In genomic region chr19:1009043-1009975, GRCh38 we compare ENCODE assay signal across 13 cellular contexts. TPM values are rescaled to one million over a fixed set of nuclear protein-coding genes. Genes with fewer than 3 reads are reported as not detected.
A peak's percentile ranks its signal among the peaks of the same experiment; 100 is the strongest.
DNase-seq lines count a peak whose midpoint lies in the region; ATAC-seq and TF ChIP-seq lines count a peak whose summit lies in the region.
"Had no signal": no experiment of that assay in that cellular context is flagged by ENCODE, and none has a peak within 500 bp of the region (broad histone marks: within the 10 kb centered on the region; RNA-seq: fewer than 3 reads in every experiment).

No MANE protein-coding gene starts in this region.

- POLR2A ChIA-PET in A673 (lab: Charles Lee; ENCODE audit: low non-redundant PET) (no interaction called here), RWPE1 (lab: Yijun Ruan, JAX; ENCODE audit: low non-redundant PET) (no interaction called here)

- peaks cover 16% of the 10 kb centered on the region for H3K4me1 ChIP-seq in A673 (ENCODE audit: insufficient read depth, low read length, poor library complexity, severe bottlenecking)
- H3K4me1 ChIP-seq in thyroid gland, result no peaks in the 10 kb centered on the region
- H3K4me1 ChIP-seq: A549, ascending aorta had no signal

- H3K27me3 Mint-ChIP-seq in natural killer cell treated with Interleukin-12 subunit alpha and Interleukin-12 subunit beta and Interleukin-15 and Interleukin-18, amount 100 ng/mL, for 72 hours, result no peaks in the 10 kb centered on the region
- H3K27me3 Mint-ChIP-seq in natural killer cell (ENCODE audit: low read depth in 2 of 2), result no peaks in the 10 kb centered on the region

- H3K9me3 ChIP-seq in A673 (ENCODE audit: low read depth, low read length, poor library complexity, severe bottlenecking) (no peaks in the 10 kb centered on the region), thyroid gland (no peaks in the 10 kb centered on the region)
- H3K9me3 ChIP-seq: A549, ascending aorta had no signal

- no peaks in the 10 kb centered on the region for H3K27me3 ChIP-seq in A673 (replicated peaks; ENCODE audit: insufficient read depth, low read depth, low read length, poor library complexity)
- no peaks in the 10 kb centered on the region for H3K27me3 ChIP-seq in thyroid gland
- H3K27me3 ChIP-seq: ascending aorta had no signal

- WGBS in thyroid gland, 2 donors, result 81 to 87% methylated on average over 52 to 56 of the region's 90 CpGs

- no peak overlapping the region for H3K4me3 Mint-ChIP-seq in natural killer cell treated with Interleukin-12 subunit alpha and Interleukin-12 subunit beta and Interleukin-15 and Interleukin-18, amount 100 ng/mL, for 72 hours
- H3K4me3 Mint-ChIP-seq in natural killer cell, result no peak overlapping the region

- no peaks in the 10 kb centered on the region for H3K9me3 Mint-ChIP-seq in natural killer cell treated with Interleukin-12 subunit alpha and Interleukin-12 subunit beta and Interleukin-15 and Interleukin-18, amount 100 ng/mL, for 72 hours
- H3K9me3 Mint-ChIP-seq in natural killer cell, result no peaks in the 10 kb centered on the region

- DNase-seq in A673 (ENCODE audit: low spot score) (peak; percentile 73), RWPE1 (ENCODE audit: low spot score) (no peak), kidney glomerular epithelial cell (lab: John Stamatoyannopoulos, UW) (peak; percentile 27), thyroid gland (no peak), natural killer cell (no peak)
- DNase-seq in natural killer cell treated with Interleukin-12 subunit alpha and Interleukin-12 subunit beta and Interleukin-15 and Interleukin-18, amount 100 ng/mL, for 72 hours (ENCODE audit: low spot score), result no peak
- DNase-seq: NCI-H2107 had no signal

- BruUV-seq in A673 (replicated peaks; lab: Mats Ljungman, UMichigan), result no TSS peak

- intact Hi-C loops in A673 (cut with micrococcal nuclease; ENCODE audit: unreplicated experiment) (no loop called here), thyroid gland (cut with DNase I) (no loop called here), natural killer cell (cut with micrococcal nuclease) (no loop called here)

- TF ChIP-seq CTCF in A673 (conservative IDR thresholded peaks at IDR 0.05; ENCODE audit: low read depth, low read length) (no peak), RWPE1 (conservative IDR thresholded peaks at IDR 0.05; ENCODE audit: low read depth) (no peak), thyroid gland (IDR thresholded peaks at IDR 0.05) (no peak), natural killer cell (IDR thresholded peaks at IDR 0.05) (no peak)

- peaks cover 0 to 9% of the 10 kb centered on the region in 2 donors for H3K4me1 Mint-ChIP-seq in natural killer cell treated with Interleukin-12 subunit alpha and Interleukin-12 subunit beta and Interleukin-15 and Interleukin-18, amount 100 ng/mL, for 72 hours (ENCODE audit: low read depth in 2 of 2)
- peaks cover 0 to 4% of the 10 kb centered on the region in 2 donors for H3K4me1 Mint-ChIP-seq in natural killer cell

- CTCF ChIA-PET in A673 (lab: Charles Lee) (no interaction called here), RWPE1 (lab: Yijun Ruan, JAX) (no interaction called here)

- ATAC-seq in natural killer cell treated with Interleukin-12 subunit alpha and Interleukin-12 subunit beta and Interleukin-15 and Interleukin-18, amount 100 ng/mL, for 72 hours, result no peak
- no peak for ATAC-seq in natural killer cell
- ATAC-seq: A549 had no signal

- H3K36me3 ChIP-seq in A673 (ENCODE audit: insufficient read depth, low read length, poor library complexity, severe bottlenecking) (peaks cover 43% of the 10 kb centered on the region), thyroid gland (peaks cover 41 to 42% of the 10 kb centered on the region in 2 donors)

- no peak for TF ChIP-seq POLR2A in thyroid gland (IDR thresholded peaks at IDR 0.05)

- H3K4me3 ChIP-seq in A673 (ENCODE audit: low read depth, low read length, poor library complexity, severe bottlenecking) (no peak overlapping the region), thyroid gland (replicated peaks in 1 of 3) (no peak overlapping the region)
- H3K4me3 ChIP-seq: A549, ascending aorta had no signal

- no peaks in the 10 kb centered on the region for H3K36me3 Mint-ChIP-seq in natural killer cell treated with Interleukin-12 subunit alpha and Interleukin-12 subunit beta and Interleukin-15 and Interleukin-18, amount 100 ng/mL, for 72 hours
- H3K36me3 Mint-ChIP-seq in natural killer cell, result no peaks in the 10 kb centered on the region

- H3K27ac Mint-ChIP-seq in natural killer cell treated with Interleukin-12 subunit alpha and Interleukin-12 subunit beta and Interleukin-15 and Interleukin-18, amount 100 ng/mL, for 72 hours, result no peak overlapping the region
- no peak overlapping the region for H3K27ac Mint-ChIP-seq in natural killer cell

- peak overlapping the region; percentile 49 for H3K27ac ChIP-seq in A673 (ENCODE audit: low read depth, low read length, poor library complexity, severe bottlenecking)
- peak overlapping the region; percentile 12 for H3K27ac ChIP-seq in RWPE1
- H3K27ac ChIP-seq in thyroid gland, result no peak overlapping the region
- H3K27ac ChIP-seq: A549, ascending aorta had no signal

RNA-seq across cellular contexts. Expression of gene GRIN3B, which starts 9.1 kb away (rescaled TPM):
- total RNA-seq in A673 (2021) (not detected in 2 replicates), thyroid gland (under 1 TPM in 1 of 4 donors, not detected in 3; 0.22 TPM), natural killer cell (under 1 TPM in 2 of 3 donors, not detected in 1; 0.09 to 0.15 TPM)
- not detected for total RNA-seq in natural killer cell treated with Interleukin-12 subunit alpha and Interleukin-12 subunit beta and Interleukin-15 and Interleukin-18, amount 100 ng/mL, for 72 hours
- total RNA-seq: ascending aorta, M059J had no signal

RNA-seq across cellular contexts. Expression of gene TMEM259, which starts 11.6 kb away (rescaled TPM):
- total RNA-seq in A673 (2021), result 151 and 170 TPM in 2 replicates
- total RNA-seq in thyroid gland, result 100 to 1,000 TPM; 162 to 238 (median 192) TPM
- total RNA-seq in natural killer cell treated with Interleukin-12 subunit alpha and Interleukin-12 subunit beta and Interleukin-15 and Interleukin-18, amount 100 ng/mL, for 72 hours, result 100 to 1,000 TPM; 150 to 267 TPM
- total RNA-seq in natural killer cell, result 100 to 1,000 TPM; 310 to 354 (median 317) TPM

RNA-seq across cellular contexts. Expression of gene RNU6-2, which starts 12.0 kb away (rescaled TPM):
- total RNA-seq in A673 (2021), result not detected in 2 replicates
- total RNA-seq in thyroid gland, result not detected
- total RNA-seq in natural killer cell treated with Interleukin-12 subunit alpha and Interleukin-12 subunit beta and Interleukin-15 and Interleukin-18, amount 100 ng/mL, for 72 hours, result not detected
- not detected for total RNA-seq in natural killer cell
- total RNA-seq: ascending aorta, glomerular endothelial cell, lung microvascular endothelial cell, M059J, osteocyte had no signal

RNA-seq across cellular contexts. Expression of gene CNN2, which starts 17.1 kb away (rescaled TPM):
- total RNA-seq in A673 (2021) (112 and 146 TPM in 2 replicates), thyroid gland (10 to 100 TPM; 60.7 to 88.2 (median 82.2) TPM), natural killer cell (100 to 1,000 TPM; 163 to 276 (median 179) TPM)
- total RNA-seq in natural killer cell treated with Interleukin-12 subunit alpha and Interleukin-12 subunit beta and Interleukin-15 and Interleukin-18, amount 100 ng/mL, for 72 hours, result 100 to 1,000 TPM; 119 to 141 TPM

RNA-seq across cellular contexts. Expression of gene WDR18, which starts 25.2 kb away (rescaled TPM):
- total RNA-seq in A673 (2021) (109 and 116 TPM in 2 replicates), thyroid gland (10 to 100 TPM; 15.2 to 73.5 (median 46.8) TPM), natural killer cell (10 to 100 TPM; 17.5 to 25.4 (median 22.7) TPM)
- total RNA-seq in natural killer cell treated with Interleukin-12 subunit alpha and Interleukin-12 subunit beta and Interleukin-15 and Interleukin-18, amount 100 ng/mL, for 72 hours, result 100 to 1,000 TPM in 1 of 2 donors, 10 to 100 TPM in 1; 57.8 to 106 TPM

Comparison
In these comparisons a context has a peak if more than half of its experiments do, and no peak if none do; other contexts are left out.
1. DNase-seq: peak in A673 (single experiment) and kidney glomerular epithelial cell (single experiment); none in RWPE1 (single experiment), thyroid gland (0 of 2), natural killer cell treated with Interleukin-12 subunit alpha and Interleukin-12 subunit beta and Interleukin-15 and Interleukin-18, amount 100 ng/mL, for 72 hours (single experiment) and natural killer cell (single experiment).
2. H3K27ac ChIP-seq: peak in A673 (single experiment) and RWPE1 (single experiment); none in thyroid gland (0 of 3).